9 cellular contexts compared by ENCODE assay signal in genomic region chr20:18019068-18019467, GRCh38. TPM values are rescaled to one million over a fixed set of nuclear protein-coding genes. Genes with fewer than 3 reads are reported as not detected.
A peak's percentile ranks its signal among the peaks of the same experiment; 100 is the strongest.
DNase-seq lines count a peak whose midpoint lies in the region; ATAC-seq and TF ChIP-seq lines count a peak whose summit lies in the region.
"Had no signal": no experiment of that assay in that cellular context is flagged by ENCODE, and none has a peak within 500 bp of the region (broad histone marks: within the 10 kb centered on the region; RNA-seq: fewer than 3 reads in every experiment).

No MANE protein-coding gene starts in this region.

- H3K9me3 Mint-ChIP-seq in effector memory CD8-positive, alpha-beta T cell, result no peaks in the 10 kb centered on the region
- no peaks in the 10 kb centered on the region for H3K9me3 Mint-ChIP-seq in stimulated activated memory B cell treated with anti-CD40 and anti-IgM and Interleukin-4, amounts not matched to agents 10 μg/mL and 1 μg/mL and 100 μg/mL, for 72 hours
- H3K9me3 Mint-ChIP-seq: IgD-negative memory B cell had no signal

- ATAC-seq in GM18868 (IDR thresholded peaks at IDR 0.05; ENCODE audit: unreplicated experiment) (peak; percentile 84), HG02938 (IDR thresholded peaks at IDR 0.05; ENCODE audit: unreplicated experiment) (no peak), HG03135 (IDR thresholded peaks at IDR 0.05; ENCODE audit: unreplicated experiment) (no peak)
- ATAC-seq in effector memory CD8-positive, alpha-beta T cell (replicated peaks), result peak; percentile 46
- peak; percentile 65 for ATAC-seq in stimulated activated memory B cell treated with anti-CD40 and anti-IgM and Interleukin-4, amounts not matched to agents 10 μg/mL and 1 μg/mL and 100 μg/mL, for 72 hours

- peak; percentile 44 for TF ChIP-seq CTCF in C4-2B (conservative IDR thresholded peaks at IDR 0.05)

- no peaks in the 10 kb centered on the region for H3K4me1 Mint-ChIP-seq in effector memory CD8-positive, alpha-beta T cell (ENCODE audit: low read depth in 2 of 2)
- H3K4me1 Mint-ChIP-seq in stimulated activated memory B cell treated with anti-CD40 and anti-IgM and Interleukin-4, amounts not matched to agents 10 μg/mL and 1 μg/mL and 100 μg/mL, for 72 hours, result no peaks in the 10 kb centered on the region

- peak overlapping the region in 1 of 2 donors; percentile 56 for H3K27ac Mint-ChIP-seq in effector memory CD8-positive, alpha-beta T cell
- no peak overlapping the region for H3K27ac Mint-ChIP-seq in stimulated activated memory B cell treated with anti-CD40 and anti-IgM and Interleukin-4, amounts not matched to agents 10 μg/mL and 1 μg/mL and 100 μg/mL, for 72 hours
- H3K27ac Mint-ChIP-seq: IgD-negative memory B cell had no signal

- H3K4me3 Mint-ChIP-seq in effector memory CD8-positive, alpha-beta T cell, result no peak overlapping the region
- no peak overlapping the region for H3K4me3 Mint-ChIP-seq in stimulated activated memory B cell treated with anti-CD40 and anti-IgM and Interleukin-4, amounts not matched to agents 10 μg/mL and 1 μg/mL and 100 μg/mL, for 72 hours
- H3K4me3 Mint-ChIP-seq: IgD-negative memory B cell had no signal

- no peaks in the 10 kb centered on the region for H3K36me3 Mint-ChIP-seq in effector memory CD8-positive, alpha-beta T cell (ENCODE audit: insufficient read depth)
- no peaks in the 10 kb centered on the region for H3K36me3 Mint-ChIP-seq in stimulated activated memory B cell treated with anti-CD40 and anti-IgM and Interleukin-4, amounts not matched to agents 10 μg/mL and 1 μg/mL and 100 μg/mL, for 72 hours
- H3K36me3 Mint-ChIP-seq: IgD-negative memory B cell had no signal

- peaks cover 0 to 6% of the 10 kb centered on the region in 2 donors for H3K27me3 Mint-ChIP-seq in effector memory CD8-positive, alpha-beta T cell
- H3K27me3 Mint-ChIP-seq in stimulated activated memory B cell treated with anti-CD40 and anti-IgM and Interleukin-4, amounts not matched to agents 10 μg/mL and 1 μg/mL and 100 μg/mL, for 72 hours, result no peaks in the 10 kb centered on the region
- H3K27me3 Mint-ChIP-seq: IgD-negative memory B cell had no signal

- DNase-seq in NAMALWA (ENCODE audit: low spot score) (peak; percentile 55), mesenteric fat pad (ENCODE audit: low spot score) (no peak)
- DNase-seq in effector memory CD8-positive, alpha-beta T cell, result no peak

- no peak overlapping the region for H3K27ac ChIP-seq in C4-2B

RNA-seq across cellular contexts. Expression of gene OVOL2, which starts 38.6 kb away (rescaled TPM):
- not detected for total RNA-seq in mesenteric fat pad

RNA-seq across cellular contexts. Expression of gene MGME1, which starts 50.2 kb away (rescaled TPM):
- 10.6 TPM for total RNA-seq in mesenteric fat pad

RNA-seq across cellular contexts. Expression of gene SNX5, which starts 50.5 kb away (rescaled TPM):
- 97.6 TPM for total RNA-seq in mesenteric fat pad

Comparison
In these comparisons a context has a peak if more than half of its experiments do, and no peak if none do; other contexts are left out.
1. ATAC-seq: peak in GM18868 (single experiment), effector memory CD8-positive, alpha-beta T cell (single experiment) and stimulated activated memory B cell treated with anti-CD40 and anti-IgM and Interleukin-4, amounts not matched to agents 10 μg/mL and 1 μg/mL and 100 μg/mL, for 72 hours (single experiment); none in HG02938 (single experiment) and HG03135 (single experiment).